8 cellular contexts compared by ENCODE assay signal in the genomic region with DNA sequence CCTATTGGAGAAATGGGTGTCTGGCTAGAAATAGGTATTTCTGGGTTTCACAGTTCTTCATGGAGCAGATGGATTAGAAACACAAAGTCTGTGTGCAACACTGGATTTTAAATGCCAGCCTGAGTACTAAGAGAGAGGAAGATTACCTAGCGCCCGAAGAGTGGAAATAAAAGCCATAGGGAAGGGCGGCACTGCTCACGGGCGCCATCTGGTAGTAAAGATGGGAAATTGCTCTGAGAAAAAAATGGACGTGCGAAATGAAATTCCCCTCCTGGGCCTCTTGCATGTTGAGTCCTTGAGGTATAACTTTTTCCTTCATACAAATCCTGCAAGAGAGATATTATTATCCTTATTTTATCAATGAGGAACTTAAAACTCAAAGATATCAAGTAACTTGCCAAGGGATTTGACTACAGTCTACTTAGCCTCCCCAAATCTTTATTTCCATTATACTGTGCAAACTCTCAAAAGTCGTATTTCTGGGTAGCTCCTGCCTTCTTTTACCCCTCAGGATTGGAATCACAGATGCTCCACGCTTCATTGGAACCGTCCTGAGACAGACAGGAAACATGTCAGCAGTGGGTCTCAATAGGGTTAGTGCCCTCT.
A peak's percentile ranks its signal among the peaks of the same experiment; 100 is the strongest.
DNase-seq lines count a peak whose midpoint lies in the region; ATAC-seq, FAIRE-seq and TF ChIP-seq lines count a peak whose summit lies in the region.

No MANE protein-coding gene starts in this region.

- no peak for ATAC-seq in GM21515 (IDR thresholded peaks at IDR 0.05; ENCODE audit: unreplicated experiment)

- FAIRE-seq in RCC 7860 (lab: Jason Lieb, UNC), result peak; percentile 46

- in situ Hi-C loops in GM13977 (cut with MboI; ENCODE audit: low pct_unique_long_range_greater_than_20kb, low sequenced_read_pairs, unreplicated experiment), result no loop called here

- DNase-seq in GM13977 (ENCODE audit: low spot score) (peak; percentile 29), KG1 (lab: John Stamatoyannopoulos, UW) (peak; percentile 35), RCC 7860 (ENCODE audit: low spot score) (peak; percentile 24), globus pallidus (ENCODE audit: low spot score) (peak; percentile 35), pons (ENCODE audit: low spot score) (peak; percentile 42)
- peak; percentile 74 for DNase-seq in activated effector memory CD4-positive, alpha-beta T cell treated with anti-CD3 and anti-CD28 coated beads, Interleukin-2, amount 50 U/mL, for 16 hours

- TF ChIP-seq CTCF in 22Rv1 (IDR thresholded peaks at IDR 0.05) (peak; percentile 98), GM13977 (IDR thresholded peaks at IDR 0.05; ENCODE audit: extremely low read depth, insufficient read depth, missing control alignments) (peak; percentile 82)

- H3K27ac ChIP-seq in 22Rv1, result no peak overlapping the region

Comparison
In these comparisons a context has a peak if more than half of its experiments do, and no peak if none do; other contexts are left out.
1. DNase-seq: peak in every context shown above with its lines; median percentile 74 in activated effector memory CD4-positive, alpha-beta T cell treated with anti-CD3 and anti-CD28 coated beads, Interleukin-2, amount 50 U/mL, for 16 hours; 42 in pons; 35 in KG1; 35 in globus pallidus; 29 in GM13977; 24 in RCC 7860.